ENCODE assay signal across 11 cellular contexts in the genomic region with DNA sequence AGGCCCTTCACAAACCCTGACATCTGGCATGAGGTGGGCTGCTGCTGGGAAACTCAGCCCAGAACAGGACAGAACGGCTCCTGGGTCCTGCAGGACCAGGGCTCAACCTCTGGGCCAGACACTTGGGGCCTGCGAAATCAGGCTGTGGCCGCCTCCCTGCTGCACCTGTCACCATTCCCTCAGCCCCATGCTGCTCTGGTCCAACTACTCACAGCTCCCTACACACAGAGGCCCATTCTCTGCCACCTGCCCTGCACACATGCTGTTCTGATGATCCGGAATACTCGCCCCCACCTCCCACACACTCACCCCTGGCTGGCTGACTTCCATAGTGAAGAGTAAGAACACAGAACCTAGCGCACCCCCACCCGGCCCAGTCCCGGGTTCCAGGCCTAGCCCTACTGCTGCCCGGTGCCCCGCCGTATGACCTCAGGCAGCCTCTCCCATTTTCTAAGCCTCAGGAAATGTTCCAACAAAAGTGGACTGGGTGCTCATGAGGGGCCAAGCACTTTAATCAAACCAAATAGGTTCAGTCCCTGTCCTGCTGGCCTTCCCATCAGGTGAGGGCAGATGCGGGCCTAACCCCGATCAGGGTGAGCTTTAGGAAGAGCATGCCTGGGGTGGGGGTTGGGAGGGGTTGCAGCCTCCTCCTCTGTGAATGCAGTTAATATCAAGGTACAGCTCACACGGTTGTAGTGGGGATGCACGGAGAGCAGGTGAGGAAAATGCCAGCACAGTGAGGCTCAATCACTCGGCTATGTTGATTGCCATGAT. TPM values are rescaled to one million over a fixed set of nuclear protein-coding genes. Genes with fewer than 3 reads are reported as not detected.
DNase-seq lines count a peak whose midpoint lies in the region; ATAC-seq, FAIRE-seq and TF ChIP-seq lines count a peak whose summit lies in the region.
"Had no signal": no experiment of that assay in that cellular context is flagged by ENCODE, and none has a peak within 500 bp of the region (broad histone marks: within the 10 kb centered on the region; RNA-seq: fewer than 3 reads in every experiment).

No MANE protein-coding gene starts in this region.

- H3K36me3 ChIP-seq in DND-41 (ENCODE audit: insufficient read depth, low read length), result peaks cover 48% of the 10 kb centered on the region
- H3K36me3 ChIP-seq in fibroblast of lung (ENCODE audit: control insufficient read depth, insufficient read depth, low read length), result peaks cover 20% of the 10 kb centered on the region
- peaks cover 0 to 2% of the 10 kb centered on the region in 2 donors for H3K36me3 ChIP-seq in small intestine (ENCODE audit: control insufficient read depth in 2 of 2, insufficient read depth in 2 of 2, low read length in 2 of 2)
- H3K36me3 ChIP-seq: uterus had no signal

- ATAC-seq in DND-41 (ENCODE audit: insufficient read depth, low read depth), result no peak
- no peak for ATAC-seq in WTC11

- CTCF ChIA-PET in activated CD4-positive, alpha-beta memory T cell treated with anti-CD3 and anti-CD28 coated beads for 36 hours (lab: Charles Lee), result interaction anchor here (1.8 to 2.8 kb wide), 4 partner anchors 20 to 78 kb away, joined by 3 to 15 read pairs (median 6); no protein-coding TSS in a partner anchor
- CTCF ChIA-PET in GM10248 (lab: Yijun Ruan, JAX) (interaction anchor here (1.0 to 1.9 kb wide), 5 partner anchors 10 to 314 kb away, joined by 3 to 7 read pairs (median 3); no protein-coding TSS in a partner anchor), WTC11 (lab: Charles Lee) (interaction anchor here (0.6 to 1.2 kb wide), 3 partner anchors 23 to 29 kb away, joined by 3 to 5 read pairs (median 5); no protein-coding TSS in a partner anchor)

- no peak overlapping the region for H3K4me3 ChIP-seq in DND-41 (ENCODE audit: low read depth in 1 of 2, low read length in 2 of 2)
- peak overlapping the region in 1 of 4 experiments; percentile 10 for H3K4me3 ChIP-seq in fibroblast of lung (replicated peaks in 1 of 4; ENCODE audit: control extremely low read depth in 1 of 4, insufficient read depth in 1 of 4, low read depth in 3 of 4, low read length in 4 of 4)
- no peak overlapping the region for H3K4me3 ChIP-seq in small intestine (ENCODE audit: low read depth in 1 of 2, low read length in 2 of 2)
- no peak overlapping the region for H3K4me3 ChIP-seq in coronary artery
- H3K4me3 ChIP-seq: uterus had no signal

- H2AFZ ChIP-seq in DND-41 (ENCODE audit: low read depth, low read length), result no peak overlapping the region
- H2AFZ ChIP-seq in fibroblast of lung (ENCODE audit: low read length), result no peak overlapping the region

- H3K27ac ChIP-seq in DND-41 (ENCODE audit: low read length), result no peak overlapping the region
- no peak overlapping the region for H3K27ac ChIP-seq in fibroblast of lung (ENCODE audit: insufficient read depth, low read length)
- H3K27ac ChIP-seq in small intestine (ENCODE audit: low read depth in 1 of 2, low read length in 1 of 2), result no peak overlapping the region
- H3K27ac ChIP-seq in coronary artery, result no peak overlapping the region

- peaks cover 87% of the 10 kb centered on the region for H3K79me2 ChIP-seq in DND-41 (ENCODE audit: insufficient read depth, low read length)
- H3K79me2 ChIP-seq in fibroblast of lung (ENCODE audit: control insufficient read depth, insufficient read depth, low read length), result peaks cover 76% of the 10 kb centered on the region

- H3K9me3 Mint-ChIP-seq in activated CD4-positive, alpha-beta memory T cell treated with anti-CD3 and anti-CD28 coated beads for 36 hours, result no peaks in the 10 kb centered on the region
- no peaks in the 10 kb centered on the region for H3K9me3 Mint-ChIP-seq in WTC11

- no peaks in the 10 kb centered on the region for H3K9me3 ChIP-seq in DND-41 (ENCODE audit: insufficient read depth, low read length, severe bottlenecking)
- H3K9me3 ChIP-seq in fibroblast of lung (ENCODE audit: control insufficient read depth, insufficient read depth, low read depth, low read length), result no peaks in the 10 kb centered on the region
- no peaks in the 10 kb centered on the region for H3K9me3 ChIP-seq in small intestine (ENCODE audit: control insufficient read depth, low read depth)
- H3K9me3 ChIP-seq: uterus had no signal

- TF ChIP-seq CTCF in DND-41 (IDR thresholded peaks at IDR 0.05; ENCODE audit: borderline replicate concordance, extremely low read depth, low read length, poor library complexity, severe bottlenecking) (no peak), fibroblast of lung (conservative IDR thresholded peaks at IDR 0.05 in 1 of 2, IDR thresholded peaks at IDR 0.05 in 1 of 2; ENCODE audit: low read depth in 1 of 2, low read length in 2 of 2) (no peak), coronary artery (IDR thresholded peaks at IDR 0.05) (no peak), GM10248 (IDR thresholded peaks at IDR 0.05; ENCODE audit: control extremely low read depth, extremely low read depth, low read depth, missing control alignments) (no peak), WTC11 (IDR thresholded peaks at IDR 0.05) (no peak)

- FAIRE-seq in small intestine (lab: Jason Lieb, UNC), result no peak
- FAIRE-seq: colon had no signal

- peaks cover 12% of the 10 kb centered on the region for H3K36me3 Mint-ChIP-seq in activated CD4-positive, alpha-beta memory T cell treated with anti-CD3 and anti-CD28 coated beads for 36 hours
- H3K36me3 Mint-ChIP-seq in WTC11, result peaks cover 12% of the 10 kb centered on the region

- DNase-seq in DND-41 (no peak), fibroblast of lung (ENCODE audit: low read depth in 2 of 2) (no peak), small intestine (peak; percentile 58), coronary artery (ENCODE audit: low spot score) (no peak), GM10248 (ENCODE audit: extremely low spot score) (no peak), WTC11 (ENCODE audit: low spot score) (no peak)
- DNase-seq in activated CD4-positive, alpha-beta memory T cell treated with anti-CD3 and anti-CD28 coated beads for 36 hours, result no peak
- DNase-seq: hippocampal formation, NCI-H774, uterus had no signal

- H3K4me1 ChIP-seq in DND-41 (ENCODE audit: insufficient read depth, low read length), result peaks cover 78% of the 10 kb centered on the region
- H3K4me1 ChIP-seq in fibroblast of lung (ENCODE audit: control insufficient read depth, extremely low read depth, insufficient read depth, low read length), result peaks cover 26% of the 10 kb centered on the region
- peaks cover 0 to 12% of the 10 kb centered on the region in 2 donors for H3K4me1 ChIP-seq in small intestine (ENCODE audit: control insufficient read depth in 2 of 2, insufficient read depth in 1 of 2, low read depth in 1 of 2, low read length in 1 of 2)

- POLR2A ChIA-PET in activated CD4-positive, alpha-beta memory T cell treated with anti-CD3 and anti-CD28 coated beads for 36 hours (lab: Charles Lee), result interaction anchor here (0.6 kb wide), 1 partner anchor 11 kb away, joined by 4 read pairs; no protein-coding TSS in a partner anchor
- POLR2A ChIA-PET in GM10248 (lab: Yijun Ruan, JAX), result no interaction called here
- POLR2A ChIA-PET in WTC11 (lab: Charles Lee), result no interaction called here

- no peak overlapping the region for H3K4me3 Mint-ChIP-seq in activated CD4-positive, alpha-beta memory T cell treated with anti-CD3 and anti-CD28 coated beads for 36 hours
- no peak overlapping the region for H3K4me3 Mint-ChIP-seq in WTC11

- H3K27me3 ChIP-seq in DND-41 (ENCODE audit: insufficient read depth, low read length, poor library complexity) (no peaks in the 10 kb centered on the region), fibroblast of lung (ENCODE audit: control insufficient read depth, insufficient read depth, low read length) (no peaks in the 10 kb centered on the region), small intestine (ENCODE audit: control insufficient read depth in 2 of 2, insufficient read depth in 2 of 2, low read length in 2 of 2) (no peaks in the 10 kb centered on the region)
- H3K27me3 ChIP-seq: uterus had no signal

- no peak overlapping the region; the same call in 1 of the 2 replicates for H3K9ac ChIP-seq in DND-41 (ENCODE audit: low read depth, low read length)
- no peak overlapping the region for H3K9ac ChIP-seq in fibroblast of lung (ENCODE audit: insufficient read depth, low read length)

- 30 to 70% (median 58%) methylated on average over 15 to 16 of the region's 16 CpGs for WGBS in small intestine, 3 donors

- peaks cover 74% of the 10 kb centered on the region for H3K4me1 Mint-ChIP-seq in activated CD4-positive, alpha-beta memory T cell treated with anti-CD3 and anti-CD28 coated beads for 36 hours (ENCODE audit: low read depth)
- peaks cover 66% of the 10 kb centered on the region for H3K4me1 Mint-ChIP-seq in WTC11

- H3K4me2 ChIP-seq in DND-41 (ENCODE audit: insufficient read depth, low read length) (peak overlapping the region; percentile 94; the same call in 1 of the 2 replicates), fibroblast of lung (ENCODE audit: extremely low read depth, insufficient read depth, low read length) (peak overlapping the region; percentile 42)

- peak overlapping the region; percentile 82 for H3K27ac Mint-ChIP-seq in activated CD4-positive, alpha-beta memory T cell treated with anti-CD3 and anti-CD28 coated beads for 36 hours
- no peak overlapping the region; the same call in 1 of the 2 replicates for H3K27ac Mint-ChIP-seq in WTC11

- H3K27me3 Mint-ChIP-seq in activated CD4-positive, alpha-beta memory T cell treated with anti-CD3 and anti-CD28 coated beads for 36 hours, result no peaks in the 10 kb centered on the region
- peaks cover 8% of the 10 kb centered on the region for H3K27me3 Mint-ChIP-seq in WTC11 (ENCODE audit: low read depth)

- H4K20me1 ChIP-seq in DND-41 (ENCODE audit: insufficient read depth, low read length), result peaks cover 16% of the 10 kb centered on the region; the same call in 1 of the 2 replicates
- H4K20me1 ChIP-seq in fibroblast of lung (ENCODE audit: control insufficient read depth, extremely low read depth, insufficient read depth, low read length), result no peaks in the 10 kb centered on the region

- intact Hi-C loops in activated CD4-positive, alpha-beta memory T cell treated with anti-CD3 and anti-CD28 coated beads for 36 hours (cut with micrococcal nuclease), result no loop called here

RNA-seq across cellular contexts. Expression of a gene that starts 3.9 kb away (rescaled TPM):
- 10 to 100 TPM; 15.0 to 16.9 TPM for total RNA-seq in activated CD4-positive, alpha-beta memory T cell treated with anti-CD3 and anti-CD28 coated beads for 36 hours
- total RNA-seq in fibroblast of lung (7.2 and 8.3 TPM in 2 replicates), WTC11 (2021) (35.0 to 36.7 TPM (median 35.6 TPM) in 3 replicates)
- polyA plus RNA-seq in fibroblast of lung (41.1 and 56.9 TPM in 2 replicates), small intestine (10 to 100 TPM; 16.8 to 33.5 (median 20.8) TPM)
- 33.2 and 52.3 TPM in 2 replicates for polyA plus RNA-seq in fibroblast of lung (2012)
- polyA minus RNA-seq in fibroblast of lung (ENCODE audit: low replicate concordance), result 107 and 139 TPM in 2 replicates

RNA-seq across cellular contexts. Expression of a gene that starts 36.7 kb away (rescaled TPM):
- total RNA-seq in activated CD4-positive, alpha-beta memory T cell treated with anti-CD3 and anti-CD28 coated beads for 36 hours, result 100 to 1,000 TPM; 167 to 172 TPM
- total RNA-seq in fibroblast of lung (31.7 and 33.4 TPM in 2 replicates), WTC11 (2021) (132 to 146 TPM (median 144 TPM) in 3 replicates)
- polyA plus RNA-seq in fibroblast of lung (193 and 217 TPM in 2 replicates), small intestine (10 to 100 TPM; 72.7 to 83.4 (median 77.3) TPM)
- 148 and 150 TPM in 2 replicates for polyA plus RNA-seq in fibroblast of lung (2012)
- 51.1 and 51.5 TPM in 2 replicates for polyA minus RNA-seq in fibroblast of lung (ENCODE audit: low replicate concordance)

RNA-seq across cellular contexts. Expression of a gene that starts 41.0 kb away (rescaled TPM):
- 10 to 100 TPM; 53.3 to 56.5 TPM for total RNA-seq in activated CD4-positive, alpha-beta memory T cell treated with anti-CD3 and anti-CD28 coated beads for 36 hours
- 87.1 and 106 TPM in 2 replicates for total RNA-seq in fibroblast of lung
- 15.6 and 21.0 TPM in 2 replicates for polyA plus RNA-seq in fibroblast of lung
- 41.0 and 47.6 TPM in 2 replicates for polyA plus RNA-seq in fibroblast of lung (2012)
- polyA minus RNA-seq in fibroblast of lung (ENCODE audit: low replicate concordance), result 3.7 and 7.4 TPM in 2 replicates
- polyA plus RNA-seq in small intestine, result 10 to 100 TPM in 2 of 3 donors, 1 to 10 TPM in 1; 7.6 to 21.1 (median 19.7) TPM
- 23.5 to 29.1 TPM (median 25.6 TPM) in 3 replicates for total RNA-seq in WTC11 (2021)
